ENCODE assay signal across 10 cellular contexts in the genomic region with DNA sequence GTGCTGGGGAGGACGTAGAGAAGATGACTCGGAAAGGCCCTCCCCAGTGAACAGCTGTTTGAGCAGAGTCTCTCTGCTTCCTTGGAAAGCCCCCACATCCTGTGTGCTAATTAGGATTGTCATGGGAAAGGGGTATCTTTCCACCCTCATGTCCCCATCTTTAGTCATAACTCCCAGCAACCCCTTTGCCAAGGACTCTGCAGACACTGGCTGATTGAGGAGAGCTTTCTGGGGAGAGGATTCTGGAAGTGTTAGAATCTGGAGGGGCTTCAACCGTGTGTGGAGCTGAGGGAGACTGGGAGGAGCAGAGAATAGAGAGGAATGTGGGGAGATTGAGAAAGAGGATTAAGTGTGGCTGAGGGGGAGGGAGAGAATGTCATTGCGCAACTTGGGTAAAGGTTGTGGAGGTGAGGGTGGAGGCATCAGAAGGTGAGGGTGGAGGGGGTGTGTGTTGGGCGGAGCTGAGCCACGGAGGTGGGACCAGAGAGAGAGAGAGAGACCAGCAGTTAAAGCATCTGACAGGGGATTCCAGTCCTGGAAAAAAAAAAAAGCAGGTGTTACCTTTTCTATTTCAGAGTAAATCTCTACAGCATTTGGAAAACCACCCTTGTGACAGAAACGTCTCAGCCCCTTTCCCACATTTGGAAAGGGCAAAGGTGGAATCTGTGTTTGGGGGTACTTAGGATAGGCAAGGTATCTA. TPM values are rescaled to one million over a fixed set of nuclear protein-coding genes. Genes with fewer than 3 reads are reported as not detected.
DNase-seq lines count a peak whose midpoint lies in the region; ATAC-seq, FAIRE-seq and TF ChIP-seq lines count a peak whose summit lies in the region.
"Had no signal": no experiment of that assay in that cellular context is flagged by ENCODE, and none has a peak within 500 bp of the region (broad histone marks: within the 10 kb centered on the region; RNA-seq: fewer than 3 reads in every experiment).

No MANE protein-coding gene starts in this region.

- H3K4me1 Mint-ChIP-seq in WTC11, result peaks cover 42% of the 10 kb centered on the region

- H3K36me3 Mint-ChIP-seq in WTC11, result peaks cover 22% of the 10 kb centered on the region

- peaks cover 28% of the 10 kb centered on the region for H3K4me1 ChIP-seq in skeletal muscle satellite cell (ENCODE audit: control insufficient read depth, insufficient read depth, low read length)
- peaks cover 0 to 12% of the 10 kb centered on the region in 2 donors for H3K4me1 ChIP-seq in adrenal gland (replicated peaks in 1 of 2)

- TF ChIP-seq POLR2A in GM12892 (IDR thresholded peaks at IDR 0.05; ENCODE audit: low read depth, low read length) (peak; percentile 46; the same call in 1 of the 2 replicates), GM12891 (IDR thresholded peaks at IDR 0.05; ENCODE audit: low read depth, low read length) (no peak), adrenal gland (IDR thresholded peaks at IDR 0.05) (no peak)

- POLR2A ChIA-PET in WTC11 (lab: Charles Lee), result interaction anchor here (0.5 to 1.8 kb wide), 6 partner anchors 8 to 1375 kb away, joined by 3 to 8 read pairs (median 4); no protein-coding TSS in a partner anchor

- intact Hi-C loops in adrenal gland (cut with DNase I), result loop anchor here (5.0 to 10.0 kb wide), 4 partner anchors 33 to 511 kb away; a partner anchor contains a TSS

- FAIRE-seq in GM12892 (lab: Jason Lieb, UNC) (peak; percentile 61), GM12891 (lab: Jason Lieb, UNC) (no peak)

- no peaks in the 10 kb centered on the region for H3K36me3 ChIP-seq in skeletal muscle satellite cell (ENCODE audit: insufficient read depth, low read length)
- H3K36me3 ChIP-seq in adrenal gland (replicated peaks in 1 of 2), result no peaks in the 10 kb centered on the region

- peaks cover 14% of the 10 kb centered on the region for H3K27me3 ChIP-seq in skeletal muscle satellite cell (ENCODE audit: control insufficient read depth, insufficient read depth, low read length)
- no peaks in the 10 kb centered on the region for H3K27me3 ChIP-seq in adrenal gland

- TF ChIP-seq CTCF in WTC11 (IDR thresholded peaks at IDR 0.05), result no peak
- no peak for TF ChIP-seq CTCF in adrenal gland (IDR thresholded peaks at IDR 0.05)

- H3K27ac ChIP-seq in adrenal gland, result peak overlapping the region in 2 of 5 donors; percentile 52 to 79

- peaks cover 10% of the 10 kb centered on the region for H3K9me3 Mint-ChIP-seq in WTC11
- H3K9me3 Mint-ChIP-seq: activated naive CD4-positive, alpha-beta T cell treated with anti-CD3 and anti-CD28 coated beads for 36 hours had no signal

- H3K27ac Mint-ChIP-seq in WTC11, result peak overlapping the region; percentile 54
- H3K27ac Mint-ChIP-seq: activated naive CD4-positive, alpha-beta T cell treated with anti-CD3 and anti-CD28 coated beads for 36 hours had no signal

- peak overlapping the region; percentile 100 for H3K4me2 ChIP-seq in skeletal muscle satellite cell (ENCODE audit: low read length)

- WGBS in adrenal gland, 4 donors, result 45 to 61% (median 53%) methylated on average over 5 to 7 of the region's 7 CpGs

- H3K9me3 ChIP-seq in skeletal muscle satellite cell (replicated peaks; ENCODE audit: low read length), result no peaks in the 10 kb centered on the region
- no peaks in the 10 kb centered on the region for H3K9me3 ChIP-seq in adrenal gland (replicated peaks in 1 of 3)

- peaks cover 4% of the 10 kb centered on the region; the same call in 1 of the 2 replicates for H3K27me3 Mint-ChIP-seq in WTC11 (ENCODE audit: low read depth)

- DNase-seq in GM12892 (ENCODE audit: insufficient read length) (no peak), WTC11 (ENCODE audit: low spot score) (peak; percentile 63), islet precursor cell (peak; percentile 88), GM12891 (ENCODE audit: insufficient read length, low spot score) (no peak), adrenal gland (no peak)
- DNase-seq: NCI-H446 had no signal

- CTCF ChIA-PET in WTC11 (lab: Charles Lee), result interaction anchor here (1.1 to 14.2 kb wide), 8 partner anchors 10 to 116 kb away, joined by 3 to 382 read pairs (median 8); no protein-coding TSS in a partner anchor

- ATAC-seq in WTC11 (peak; percentile 51), HG02840 (IDR thresholded peaks at IDR 0.05; ENCODE audit: low FRiP score, unreplicated experiment) (no peak), HG03108 (IDR thresholded peaks at IDR 0.05; ENCODE audit: unreplicated experiment) (no peak)

- H3K4me3 ChIP-seq in skeletal muscle satellite cell (ENCODE audit: low read length) (peak overlapping the region; percentile 84), adrenal gland (peak overlapping the region in 1 of 4 donors; percentile 67)

- H3K4me3 Mint-ChIP-seq in WTC11, result peak overlapping the region; percentile 90

- H3K9ac ChIP-seq in skeletal muscle satellite cell (ENCODE audit: low read depth, low read length), result peak overlapping the region; percentile 81

TF ChIP-seq in WTC11, 78 proteins besides CTCF, POLR2A, EP300 and RAD21:
- TF ChIP-seq TEAD1 (CRISPR knock-in tag; IDR thresholded peaks at IDR 0.05) (peak; percentile 53; the same call in 1 of the 2 replicates), ZNF121 (CRISPR knock-in tag; IDR thresholded peaks at IDR 0.05) (no peak), GABPB1 (CRISPR knock-in tag; IDR thresholded peaks at IDR 0.05) (0 out of 2 replicates have a peak, but pooled peaks have one; percentile 41), SOX15 (CRISPR knock-in tag; IDR thresholded peaks at IDR 0.05) (no peak)

TF ChIP-seq in GM12891, 5 proteins besides CTCF, POLR2A, EP300 and RAD21:
- TF ChIP-seq TAF1 (IDR thresholded peaks at IDR 0.05; ENCODE audit: low read depth, low read length) (no peak), PAX5 (IDR thresholded peaks at IDR 0.05; ENCODE audit: insufficient read depth, low read length, severe bottlenecking) (no peak), POLR2AphosphoS5 (IDR thresholded peaks at IDR 0.05; ENCODE audit: low read depth, low read length) (no peak), POU2F2 (IDR thresholded peaks at IDR 0.05; ENCODE audit: low read depth, low read length) (no peak), SPI1 (IDR thresholded peaks at IDR 0.05; ENCODE audit: low read depth, low read length) (no peak)
TF ChIP-seq in GM12891: peak in this region for 0.

RNA-seq across cellular contexts. Expression of a gene that starts 2.2 kb away (rescaled TPM):
- polyA plus RNA-seq in GM12892 (2012; ENCODE audit: missing spikeins), result 17.2 TPM
- total RNA-seq in WTC11 (2021) (12.3 to 15.5 TPM (median 12.8 TPM) in 3 replicates), adrenal gland (1 to 10 TPM; 2.2 to 7.8 (median 3.4) TPM)
- total RNA-seq in skeletal muscle satellite cell (2012; rRNA removed), result under 0.01 and 0.87 TPM in 2 replicates
- polyA plus RNA-seq in GM12891 (2012; ENCODE audit: low read depth, missing spikeins), result 24.8 TPM
- 1 to 10 TPM; 1.2 to 2.9 (median 2.3) TPM for polyA plus RNA-seq in adrenal gland

RNA-seq across cellular contexts. Expression of a gene that starts 31.5 kb away (rescaled TPM):
- polyA plus RNA-seq in GM12892 (2012; ENCODE audit: missing spikeins), result 51.7 TPM
- 18.8 to 24.4 TPM (median 22.0 TPM) in 3 replicates for total RNA-seq in WTC11 (2021)
- total RNA-seq in skeletal muscle satellite cell (2012; rRNA removed), result 26.2 and 34.0 TPM in 2 replicates
- 26.8 TPM for polyA plus RNA-seq in GM12891 (2012; ENCODE audit: low read depth, missing spikeins)
- total RNA-seq in adrenal gland, result 10 to 100 TPM; 15.8 to 40.4 (median 30.1) TPM
- 10 to 100 TPM; 13.5 to 92.5 (median 30.7) TPM for polyA plus RNA-seq in adrenal gland

RNA-seq across cellular contexts. Expression of a gene that starts 38.6 kb away (rescaled TPM):
- 2.6 TPM for polyA plus RNA-seq in GM12892 (2012; ENCODE audit: missing spikeins)
- total RNA-seq in WTC11 (2021) (0.05 to 0.09 TPM in 2 of 3 replicates, not detected in the other), adrenal gland (10 to 100 TPM; 18.7 to 54.8 (median 37.3) TPM)
- not detected in 2 replicates for total RNA-seq in skeletal muscle satellite cell (2012; rRNA removed)
- 12.9 TPM for polyA plus RNA-seq in GM12891 (2012; ENCODE audit: low read depth, missing spikeins)
- polyA plus RNA-seq in adrenal gland, result 10 to 100 TPM in 1 of 3 donors, 1 to 10 TPM in 2; 4.5 to 10.2 (median 6.9) TPM
- total RNA-seq: activated naive CD4-positive, alpha-beta T cell treated with anti-CD3 and anti-CD28 coated beads for 36 hours had no signal

Comparison
In these comparisons a context has a peak if more than half of its experiments do, and no peak if none do; other contexts are left out.
1. DNase-seq: peak in WTC11 (single experiment) and islet precursor cell (single experiment); none in GM12892 (single experiment), GM12891 (single experiment) and adrenal gland (0 of 7).
2. RNA of a gene that starts 38.6 kb away (total RNA-seq): 18.7 to 54.8 TPM in adrenal gland; 0.05 to 0.09 TPM in WTC11; every median in the first group is over 10 times any median in the second.